ENCODE assay signal across 8 cellular contexts in the genomic region with DNA sequence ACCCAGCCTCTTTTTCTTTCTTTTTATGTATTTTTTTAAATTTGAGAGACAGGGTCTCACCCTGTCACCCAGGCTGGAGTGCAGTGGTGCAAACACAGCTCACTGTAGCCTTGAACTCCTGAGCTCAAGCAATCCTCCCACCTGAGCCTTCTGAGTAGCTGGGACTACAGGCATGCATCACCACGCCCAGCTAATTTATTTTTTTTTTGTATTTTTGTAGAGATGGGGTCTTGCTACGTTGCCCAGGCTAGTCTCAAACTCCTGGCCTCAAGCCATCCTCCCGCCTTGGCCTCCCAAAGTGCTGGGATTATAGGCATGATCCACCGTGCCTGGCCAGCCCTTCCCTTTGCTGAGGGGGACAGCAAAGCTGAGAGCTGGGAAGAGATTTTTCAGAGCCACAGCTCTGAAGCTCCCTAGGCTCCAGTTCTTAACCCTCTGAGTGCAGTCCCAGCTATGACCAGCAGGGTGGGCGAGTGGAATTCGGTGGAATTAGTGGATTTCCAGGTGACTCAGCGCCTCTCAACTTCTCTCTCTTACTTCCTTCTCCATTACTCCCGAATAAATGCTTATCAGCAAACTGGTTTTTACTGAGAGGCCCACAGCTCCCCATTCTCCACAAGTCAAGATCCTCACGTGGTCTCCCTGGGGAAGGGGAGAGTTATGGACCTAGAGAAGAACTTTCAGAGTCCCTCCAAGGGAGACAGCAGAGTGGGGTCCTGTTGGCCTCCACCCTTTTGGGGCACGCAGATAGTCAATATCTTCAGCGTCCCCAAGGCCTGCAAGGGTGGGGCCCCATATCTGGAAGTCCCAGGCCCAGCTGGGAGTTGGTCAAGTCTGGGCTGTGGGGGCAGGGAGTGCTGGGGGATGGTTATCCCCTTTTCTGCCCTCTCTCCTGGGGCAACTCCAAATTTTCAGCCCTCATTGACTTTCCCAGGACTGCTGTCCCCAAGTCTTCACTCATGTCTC. TPM values are rescaled to one million over a fixed set of nuclear protein-coding genes. Genes with fewer than 3 reads are reported as not detected.
A peak's percentile ranks its signal among the peaks of the same experiment; 100 is the strongest.
DNase-seq lines count a peak whose midpoint lies in the region; ATAC-seq and TF ChIP-seq lines count a peak whose summit lies in the region.

No MANE protein-coding gene starts in this region.

- H3K27ac ChIP-seq in AG04450 (ENCODE audit: low read depth, low read length), result peak overlapping the region; percentile 71
- H3K27ac ChIP-seq in coronary artery, result peak overlapping the region; percentile 92 to 93

- CTCF ChIA-PET in AG04450 (lab: Charles Lee), result interaction anchor here (0.6 to 3.9 kb wide), 25 partner anchors 10 to 325 kb away, joined by 3 to 49 read pairs (median 5); partner anchors contain the start of genes LTBP4 and SERTAD3

- peak overlapping the region; percentile 74 for H3K4me3 ChIP-seq in AG04450 (ENCODE audit: low read depth, low read length)
- H3K4me3 ChIP-seq in coronary artery, result peak overlapping the region; percentile 81

- H3K9me3 ChIP-seq in AG04450 (ENCODE audit: control insufficient read depth, insufficient read depth, low read length), result no peaks in the 10 kb centered on the region; the same call in 1 of the 2 replicates

- peak; percentile 45 for ATAC-seq in left lobe of liver
- no peak for ATAC-seq in HG03565 (IDR thresholded peaks at IDR 0.05; ENCODE audit: unreplicated experiment)

- TF ChIP-seq CTCF in AG04450 (IDR thresholded peaks at IDR 0.05; ENCODE audit: low read depth, low read length) (peak; percentile 89), coronary artery (IDR thresholded peaks at IDR 0.05) (peak; percentile 82)

- POLR2A ChIA-PET in AG04450 (lab: Yijun Ruan, JAX), result interaction anchor here (0.6 to 2.5 kb wide), 5 partner anchors 21 to 182 kb away, joined by 3 to 15 read pairs (median 4); partner anchors contain the start of gene SERTAD1

- peaks cover 11% of the 10 kb centered on the region for H3K27me3 ChIP-seq in AG04450 (ENCODE audit: control insufficient read depth, insufficient read depth, low read length)

- DNase-seq in AG04450 (ENCODE audit: low read depth, low spot score) (peak; percentile 77), GOT3 (lab: John Stamatoyannopoulos, UW) (peak; percentile 61), NCI-H345 treated with DMSO at 0.1 percent for 48 hours (lab: John Stamatoyannopoulos, UW; ENCODE audit: unreplicated experiment) (peak; percentile 79), coronary artery (ENCODE audit: low spot score) (peak; percentile 88), left lobe of liver (ENCODE audit: low spot score) (peak; percentile 83)
- peak; percentile 69 to 85 for DNase-seq in activated CD4-positive, alpha-beta T cell treated with anti-CD3 and anti-CD28 coated beads for 4 hours
- DNase-seq in stimulated activated CD4-positive, alpha-beta T cell treated with anti-CD3 and anti-CD28 coated beads, Interleukin-1b, Interleukin-23, amount 100 ng/mL, for 4 hours (ENCODE audit: low read depth in 2 of 2), result peak; percentile 71 to 73

RNA-seq across cellular contexts. Expression of gene BLVRB, which starts 1.2 kb away (rescaled TPM):
- 40.4 and 58.0 TPM in 2 replicates for polyA plus RNA-seq in AG04450 (2011; rRNA removed)
- 21.5 and 35.2 TPM in 2 replicates for polyA minus RNA-seq in AG04450 (2011; rRNA and poly(A)+ RNA removed)
- 149 TPM for total RNA-seq in left lobe of liver

RNA-seq across cellular contexts. Expression of gene SPTBN4, which starts 2.5 kb away (rescaled TPM):
- polyA plus RNA-seq in AG04450 (2011; rRNA removed), result 1.3 and 1.9 TPM in 2 replicates
- 0.65 and 1.5 TPM in 2 replicates for polyA minus RNA-seq in AG04450 (2011; rRNA and poly(A)+ RNA removed)
- 1.2 TPM for total RNA-seq in left lobe of liver

RNA-seq across cellular contexts. Expression of gene SERTAD3, which starts 20.2 kb away (rescaled TPM):
- 16.1 and 19.6 TPM in 2 replicates for polyA plus RNA-seq in AG04450 (2011; rRNA removed)
- 32.7 and 46.7 TPM in 2 replicates for polyA minus RNA-seq in AG04450 (2011; rRNA and poly(A)+ RNA removed)
- total RNA-seq in left lobe of liver, result 11.9 TPM

RNA-seq across cellular contexts. Expression of gene SERTAD1, which starts 38.5 kb away (rescaled TPM):
- polyA plus RNA-seq in AG04450 (2011; rRNA removed), result 11.9 and 16.2 TPM in 2 replicates
- polyA minus RNA-seq in AG04450 (2011; rRNA and poly(A)+ RNA removed), result 3.6 and 6.2 TPM in 2 replicates
- 4.7 TPM for total RNA-seq in left lobe of liver

RNA-seq across cellular contexts. Expression of gene PRX, which starts 51.2 kb away (rescaled TPM):
- 1.8 and 1.9 TPM in 2 replicates for polyA plus RNA-seq in AG04450 (2011; rRNA removed)
- polyA minus RNA-seq in AG04450 (2011; rRNA and poly(A)+ RNA removed), result 1.3 and 1.4 TPM in 2 replicates
- 0.70 TPM for total RNA-seq in left lobe of liver
